ENCODE assay signal across 14 cellular contexts in genomic region chr6:1392813-1393640, GRCh38. TPM values are rescaled to one million over a fixed set of nuclear protein-coding genes. Genes with fewer than 3 reads are reported as not detected.
DNase-seq lines count a peak whose midpoint lies in the region; ATAC-seq and TF ChIP-seq lines count a peak whose summit lies in the region.
"Had no signal": no experiment of that assay in that cellular context is flagged by ENCODE, and none has a peak within 500 bp of the region (broad histone marks: within the 10 kb centered on the region; RNA-seq: fewer than 3 reads in every experiment).

No MANE protein-coding gene starts in this region.

- TF ChIP-seq EP300 in neural cell (conservative IDR thresholded peaks at IDR 0.05; ENCODE audit: poor library complexity, severe bottlenecking), result no peak

- H3K4me2 ChIP-seq in neural cell (ENCODE audit: low read length), result no peak overlapping the region

- peak overlapping the region; percentile 33 to 59 for H3K4me3 Mint-ChIP-seq in stimulated activated naive CD8-positive, alpha-beta T cell treated with anti-CD3 and anti-CD28 coated beads, Interleukin-15, amount 100 ng/mL, for 72 hours
- H3K4me3 Mint-ChIP-seq: activated CD4-positive, alpha-beta T cell treated with anti-CD3 and anti-CD28 coated beads, Interleukin-2, amount 10 ng/mL, durations not matched to agents 24 days and 14 days had no signal

- H3K27ac Mint-ChIP-seq in stimulated activated naive CD8-positive, alpha-beta T cell treated with anti-CD3 and anti-CD28 coated beads, Interleukin-15, amount 100 ng/mL, for 72 hours, result no peak overlapping the region

- no peak for TF ChIP-seq RAD21 in neural cell (conservative IDR thresholded peaks at IDR 0.05)

- H2AFZ ChIP-seq in neural cell (ENCODE audit: low read depth, low read length), result no peak overlapping the region

- no peaks in the 10 kb centered on the region for H3K9me3 Mint-ChIP-seq in stimulated activated naive CD8-positive, alpha-beta T cell treated with anti-CD3 and anti-CD28 coated beads, Interleukin-15, amount 100 ng/mL, for 72 hours
- H3K9me3 Mint-ChIP-seq: activated CD4-positive, alpha-beta T cell treated with anti-CD3 and anti-CD28 coated beads, Interleukin-2, amount 10 ng/mL, durations not matched to agents 24 days and 14 days; neural crest cell had no signal

- no peaks in the 10 kb centered on the region for H3K9me3 ChIP-seq in neural cell (ENCODE audit: low read length)

- peaks cover 98% of the 10 kb centered on the region for H3K27me3 Mint-ChIP-seq in stimulated activated naive CD8-positive, alpha-beta T cell treated with anti-CD3 and anti-CD28 coated beads, Interleukin-15, amount 100 ng/mL, for 72 hours

- H3K27ac ChIP-seq in neural cell (ENCODE audit: low read length) (no peak overlapping the region), urinary bladder (ENCODE audit: low read depth) (no peak overlapping the region)

- H3K4me3 ChIP-seq in fibroblast of villous mesenchyme (ENCODE audit: low read depth, low read length) (peak overlapping the region; percentile 3), neural cell (ENCODE audit: low read length) (no peak overlapping the region), urinary bladder (ENCODE audit: low read depth, low read length) (peak overlapping the region; percentile 73)

- ATAC-seq in stimulated activated naive CD8-positive, alpha-beta T cell treated with anti-CD3 and anti-CD28 coated beads, Interleukin-15, amount 100 ng/mL, for 72 hours, result no peak
- ATAC-seq in stimulated activated naive CD8-positive, alpha-beta T cell treated with anti-CD3 and anti-CD28 coated beads, Interleukin-15, Interleukin-2, amounts not matched to agents 100 U/mL and 50 U/mL, for 24 hours, result no peak
- no peak for ATAC-seq in GM18520 (IDR thresholded peaks at IDR 0.05; ENCODE audit: unreplicated experiment)

- no peaks in the 10 kb centered on the region for H3K4me1 ChIP-seq in urinary bladder (ENCODE audit: insufficient read depth)

- no peaks in the 10 kb centered on the region for H3K9me2 ChIP-seq in neural cell (ENCODE audit: insufficient read depth, low read length)

- peaks cover 94% of the 10 kb centered on the region for H3K27me3 ChIP-seq in neural cell (ENCODE audit: insufficient read depth, low read depth, low read length)

- peaks cover 29% of the 10 kb centered on the region for H3K4me1 Mint-ChIP-seq in stimulated activated naive CD8-positive, alpha-beta T cell treated with anti-CD3 and anti-CD28 coated beads, Interleukin-15, amount 100 ng/mL, for 72 hours

- 57% methylated on average over 74 of the region's 74 CpGs for WGBS in urinary bladder

- DNase-seq in stimulated activated naive CD8-positive, alpha-beta T cell treated with anti-CD3 and anti-CD28 coated beads, Interleukin-15, amount 100 ng/mL, for 72 hours, result no peak
- DNase-seq in stimulated activated naive CD8-positive, alpha-beta T cell treated with anti-CD3 and anti-CD28 coated beads, Interleukin-15, Interleukin-2, amounts not matched to agents 100 U/mL and 50 U/mL, for 24 hours, result no peak
- DNase-seq in fibroblast of villous mesenchyme (ENCODE audit: low read depth), result no peak
- DNase-seq in posterior cingulate gyrus, result no peak
- no peak for DNase-seq in NCI-H2227 (lab: John Stamatoyannopoulos, UW; ENCODE audit: unreplicated experiment)
- DNase-seq: activated CD4-positive, alpha-beta T cell treated with anti-CD3 and anti-CD28 coated beads, Interleukin-2, amount 10 ng/mL, durations not matched to agents 24 days and 14 days; head of caudate nucleus; NCI-H187; stimulated activated CD4-positive, alpha-beta T cell treated with anti-CD3 and anti-CD28 coated beads, Interleukin-4, amount 100 ng/mL, for 4 hours had no signal

- no peaks in the 10 kb centered on the region for H3F3A ChIP-seq in neural cell (ENCODE audit: insufficient read depth, low read length, poor library complexity, severe bottlenecking)

- H3K79me2 ChIP-seq in neural cell (replicated peaks; ENCODE audit: insufficient read depth, low read length), result no peaks in the 10 kb centered on the region

- no peak for TF ChIP-seq CTCF in fibroblast of villous mesenchyme (IDR thresholded peaks at IDR 0.05; ENCODE audit: insufficient read depth, low read depth, low read length)
- no peak for TF ChIP-seq CTCF in neural cell (IDR thresholded peaks at IDR 0.05; ENCODE audit: poor library complexity, severe bottlenecking)

- H3K36me3 ChIP-seq in neural cell (ENCODE audit: insufficient read depth, low read length), result no peaks in the 10 kb centered on the region
- H3K36me3 ChIP-seq in urinary bladder (ENCODE audit: insufficient read depth), result no peaks in the 10 kb centered on the region

- intact Hi-C loops in posterior cingulate gyrus (cut with DNase I), result no loop called here

- H3K9ac ChIP-seq in neural cell (ENCODE audit: low read length), result no peak overlapping the region

- no peaks in the 10 kb centered on the region for H4K20me1 ChIP-seq in neural cell (ENCODE audit: insufficient read depth)

TF ChIP-seq in neural cell, 6 proteins besides CTCF, POLR2A, EP300 and RAD21:
- TF ChIP-seq TAF1 (IDR thresholded peaks at IDR 0.05; ENCODE audit: low read depth) (no peak), EZH2 (IDR thresholded peaks at IDR 0.05; ENCODE audit: borderline replicate concordance, insufficient read depth, low read length, poor library complexity, severe bottlenecking) (peak; percentile 44), POLR2AphosphoS5 (IDR thresholded peaks at IDR 0.05) (no peak), SMC3 (conservative IDR thresholded peaks at IDR 0.05; ENCODE audit: poor library complexity) (no peak), REST (IDR thresholded peaks at IDR 0.05; ENCODE audit: borderline replicate concordance) (no peak)

RNA-seq across cellular contexts. Expression of gene FOXF2, which starts 3.7 kb away (rescaled TPM):
- 0.97 TPM in 1 of 2 replicates, not detected in the other for total RNA-seq in fibroblast of villous mesenchyme
- polyA plus RNA-seq in neural cell, result not detected in 2 replicates
- not detected in 2 replicates for polyA minus RNA-seq in neural cell
- total RNA-seq in urinary bladder, result 6.6 TPM
- 13.1 TPM for polyA plus RNA-seq in urinary bladder
- total RNA-seq: activated CD4-positive, alpha-beta T cell treated with anti-CD3 and anti-CD28 coated beads, Interleukin-2, amount 10 ng/mL, durations not matched to agents 24 days and 14 days; dermis microvascular lymphatic vessel endothelial cell; neural crest cell had no signal
